Comparison of ENCODE assay signal across 15 cellular contexts in genomic region chr3:149688122-149688757, GRCh38.
"Had no signal": no experiment of that assay in that cellular context is flagged by ENCODE, and none has a peak within 500 bp of the region (broad histone marks: within the 10 kb centered on the region; RNA-seq: fewer than 3 reads in every experiment).

No MANE protein-coding gene starts in this region.

- H3K27ac ChIP-seq: adrenal gland, suprapubic skin had no signal

- H3K4me3 Mint-ChIP-seq: activated B cell treated with CpG ODN at 0.5 μM for 24 hours; activated CD4-positive, alpha-beta T cell treated with anti-CD3 and anti-CD28 coated beads, Interleukin-2, amount 10 ng/mL, durations not matched to agents 24 days and 14 days; activated naive CD4-positive, alpha-beta T cell treated with anti-CD3 and anti-CD28 coated beads for 36 hours; T-helper 1 cell treated with Interleukin-12 subunit alpha and Interleukin-12 subunit beta and Interleukin-4 antibody, amounts not matched to agents 30 μg/mL and 1 μg/mL, for 36 hours had no signal

- H3K27ac Mint-ChIP-seq: activated B cell treated with CpG ODN at 0.5 μM for 24 hours; activated CD4-positive, alpha-beta T cell treated with anti-CD3 and anti-CD28 coated beads, Interleukin-2, amount 10 ng/mL, durations not matched to agents 24 days and 14 days; activated naive CD4-positive, alpha-beta T cell treated with anti-CD3 and anti-CD28 coated beads for 36 hours; T-helper 1 cell treated with Interleukin-12 subunit alpha and Interleukin-12 subunit beta and Interleukin-4 antibody, amounts not matched to agents 30 μg/mL and 1 μg/mL, for 36 hours had no signal

- H3K4me1 ChIP-seq: adrenal gland, suprapubic skin had no signal

- DNase-seq: activated B cell treated with CpG ODN at 0.5 μM for 24 hours; activated CD4-positive, alpha-beta T cell treated with anti-CD3 and anti-CD28 coated beads, Interleukin-2, amount 10 ng/mL, durations not matched to agents 24 days and 14 days; activated naive CD4-positive, alpha-beta T cell treated with anti-CD3 and anti-CD28 coated beads for 36 hours; adrenal gland; central memory CD4-positive, alpha-beta T cell; cortex of kidney; effector memory CD4-positive, alpha-beta T cell; erythroblast; left cardiac atrium; mesenchymal stem cell; stimulated activated CD4-positive, alpha-beta T cell treated with anti-CD3 and anti-CD28 coated beads, Interleukin-12 subunit alpha, Interleukin-12 subunit beta, amount 100 ng/mL, for 4 hours; stimulated activated CD4-positive, alpha-beta T cell treated with anti-CD3 and anti-CD28 coated beads, Interleukin-2, amount 100 ng/mL, for 48 hours; stimulated activated naive CD4-positive, alpha-beta T cell treated with Interleukin-2 at 50 U/mL for 16 hours had no signal

- ATAC-seq: left cardiac atrium had no signal

- H3K9me3 ChIP-seq: adrenal gland, suprapubic skin had no signal

- H3K4me1 Mint-ChIP-seq: activated B cell treated with CpG ODN at 0.5 μM for 24 hours; activated CD4-positive, alpha-beta T cell treated with anti-CD3 and anti-CD28 coated beads, Interleukin-2, amount 10 ng/mL, durations not matched to agents 24 days and 14 days had no signal

- H3K36me3 ChIP-seq: adrenal gland, suprapubic skin had no signal

- H3K4me3 ChIP-seq: adrenal gland, suprapubic skin had no signal

- H3K27me3 ChIP-seq: adrenal gland, suprapubic skin had no signal
